ENCODE assay signal across 3 cellular contexts in the genomic region with DNA sequence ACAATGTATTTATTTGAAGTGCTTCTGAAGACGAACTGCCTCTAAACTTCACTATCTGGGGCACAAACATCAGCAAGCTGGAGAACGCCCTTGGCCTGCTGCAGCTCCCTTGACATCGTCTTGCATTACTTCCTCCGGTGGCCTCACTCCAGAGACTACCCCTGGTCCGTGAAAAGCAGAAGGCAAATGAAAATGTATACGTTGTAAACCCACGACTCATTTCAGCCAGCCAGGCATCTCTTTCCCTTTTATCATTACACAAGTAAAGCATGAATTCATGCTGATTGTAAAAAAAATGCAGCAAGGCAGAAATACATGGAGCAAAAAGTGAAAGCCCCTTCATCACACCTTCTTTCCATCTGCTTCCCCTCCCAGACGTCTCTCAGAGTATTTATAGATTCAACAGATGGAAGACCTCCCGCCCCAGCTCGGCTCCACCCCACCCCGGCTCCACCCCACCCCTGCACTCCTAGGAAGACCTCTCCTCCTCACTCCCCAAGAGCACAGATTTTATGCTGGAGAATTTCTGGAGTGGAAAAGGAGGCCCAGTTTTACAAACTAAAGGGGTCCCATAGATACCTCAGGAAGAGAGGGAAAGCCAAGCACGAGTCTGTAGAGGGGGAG.
A peak's percentile ranks its signal among the peaks of the same experiment; 100 is the strongest.
TF ChIP-seq lines count a peak whose summit lies in the region.

No MANE protein-coding gene starts in this region.

TF ChIP-seq in GM12891, 5 proteins besides CTCF, POLR2A, EP300 and RAD21:
- TF ChIP-seq SPI1 (IDR thresholded peaks at IDR 0.05; ENCODE audit: low read depth, low read length) (0 out of 2 replicates have a peak, but pooled peaks have one; percentile 3), POU2F2 (IDR thresholded peaks at IDR 0.05; ENCODE audit: low read depth, low read length) (no peak), PAX5 (IDR thresholded peaks at IDR 0.05; ENCODE audit: insufficient read depth, low read length, severe bottlenecking) (no peak), POLR2AphosphoS5 (IDR thresholded peaks at IDR 0.05; ENCODE audit: low read depth, low read length) (no peak), TAF1 (IDR thresholded peaks at IDR 0.05; ENCODE audit: low read depth, low read length) (no peak)
TF ChIP-seq in GM12891: peak in this region for 1.

TF ChIP-seq in IMR-90, 13 proteins besides CTCF, POLR2A, EP300 and RAD21:
- no peak for TF ChIP-seq MXI1 (IDR thresholded peaks at IDR 0.05; ENCODE audit: borderline replicate concordance, low read depth, low read length)
- no peak for TF ChIP-seq MAZ (IDR thresholded peaks at IDR 0.05; ENCODE audit: borderline replicate concordance, low read depth, low read length)
- TF ChIP-seq, protein P1, sequence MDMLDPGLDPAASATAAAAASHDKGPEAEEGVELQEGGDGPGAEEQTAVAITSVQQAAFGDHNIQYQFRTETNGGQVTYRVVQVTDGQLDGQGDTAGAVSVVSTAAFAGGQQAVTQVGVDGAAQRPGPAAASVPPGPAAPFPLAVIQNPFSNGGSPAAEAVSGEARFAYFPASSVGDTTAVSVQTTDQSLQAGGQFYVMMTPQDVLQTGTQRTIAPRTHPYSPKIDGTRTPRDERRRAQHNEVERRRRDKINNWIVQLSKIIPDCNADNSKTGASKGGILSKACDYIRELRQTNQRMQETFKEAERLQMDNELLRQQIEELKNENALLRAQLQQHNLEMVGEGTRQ (IDR thresholded peaks at IDR 0.05; ENCODE audit: low read depth, low read length): no peak
- TF ChIP-seq MAFK (IDR thresholded peaks at IDR 0.05; ENCODE audit: low read depth, low read length): no peak
- TF ChIP-seq BHLHE40 (IDR thresholded peaks at IDR 0.05; ENCODE audit: low read depth, low read length): no peak
- TF ChIP-seq RCOR1 (IDR thresholded peaks at IDR 0.05; ENCODE audit: insufficient replicate concordance, low read length): no peak
- TF ChIP-seq NFE2L2 (IDR thresholded peaks at IDR 0.05; ENCODE audit: low read depth, low read length): no peak
- TF ChIP-seq RFX5 (IDR thresholded peaks at IDR 0.05; ENCODE audit: low read depth, low read length): no peak
- TF ChIP-seq, protein P2, sequence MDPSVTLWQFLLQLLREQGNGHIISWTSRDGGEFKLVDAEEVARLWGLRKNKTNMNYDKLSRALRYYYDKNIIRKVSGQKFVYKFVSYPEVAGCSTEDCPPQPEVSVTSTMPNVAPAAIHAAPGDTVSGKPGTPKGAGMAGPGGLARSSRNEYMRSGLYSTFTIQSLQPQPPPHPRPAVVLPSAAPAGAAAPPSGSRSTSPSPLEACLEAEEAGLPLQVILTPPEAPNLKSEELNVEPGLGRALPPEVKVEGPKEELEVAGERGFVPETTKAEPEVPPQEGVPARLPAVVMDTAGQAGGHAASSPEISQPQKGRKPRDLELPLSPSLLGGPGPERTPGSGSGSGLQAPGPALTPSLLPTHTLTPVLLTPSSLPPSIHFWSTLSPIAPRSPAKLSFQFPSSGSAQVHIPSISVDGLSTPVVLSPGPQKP (IDR thresholded peaks at IDR 0.05; ENCODE audit: borderline replicate concordance, low read depth, low read length): no peak
- TF ChIP-seq FOS (IDR thresholded peaks at IDR 0.05; ENCODE audit: low read depth, low read length): no peak
TF ChIP-seq in IMR-90: peak in this region for 0.

TF ChIP-seq in H1, 55 proteins besides CTCF, POLR2A, EP300 and RAD21:
- TF ChIP-seq SP4 (IDR thresholded peaks at IDR 0.05; ENCODE audit: low read length): no peak
- no peak for TF ChIP-seq SIN3A (conservative IDR thresholded peaks at IDR 0.05 in 1 of 2, IDR thresholded peaks at IDR 0.05 in 1 of 2; ENCODE audit: low read depth in 1 of 2, low read length in 2 of 2)
- TF ChIP-seq PHF8 (conservative IDR thresholded peaks at IDR 0.05; ENCODE audit: low read depth, low read length): no peak
- TF ChIP-seq FOSL1 (IDR thresholded peaks at IDR 0.05; ENCODE audit: insufficient read depth, low read depth, low read length): no peak
- TF ChIP-seq, protein P3, sequence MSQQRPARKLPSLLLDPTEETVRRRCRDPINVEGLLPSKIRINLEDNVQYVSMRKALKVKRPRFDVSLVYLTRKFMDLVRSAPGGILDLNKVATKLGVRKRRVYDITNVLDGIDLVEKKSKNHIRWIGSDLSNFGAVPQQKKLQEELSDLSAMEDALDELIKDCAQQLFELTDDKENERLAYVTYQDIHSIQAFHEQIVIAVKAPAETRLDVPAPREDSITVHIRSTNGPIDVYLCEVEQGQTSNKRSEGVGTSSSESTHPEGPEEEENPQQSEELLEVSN (IDR thresholded peaks at IDR 0.05): no peak; the same call in 1 of the 2 replicates
- no peak for TF ChIP-seq GABPA (IDR thresholded peaks at IDR 0.05; ENCODE audit: borderline replicate concordance, insufficient read depth, low read length)
- TF ChIP-seq BCL11A (IDR thresholded peaks at IDR 0.05; ENCODE audit: low read depth in 2 of 2, low read length in 2 of 2): no peak
- TF ChIP-seq, protein P4, sequence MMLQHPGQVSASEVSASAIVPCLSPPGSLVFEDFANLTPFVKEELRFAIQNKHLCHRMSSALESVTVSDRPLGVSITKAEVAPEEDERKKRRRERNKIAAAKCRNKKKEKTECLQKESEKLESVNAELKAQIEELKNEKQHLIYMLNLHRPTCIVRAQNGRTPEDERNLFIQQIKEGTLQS (IDR thresholded peaks at IDR 0.05; ENCODE audit: insufficient read depth, low read depth, low read length): no peak
